In the genomic region with DNA sequence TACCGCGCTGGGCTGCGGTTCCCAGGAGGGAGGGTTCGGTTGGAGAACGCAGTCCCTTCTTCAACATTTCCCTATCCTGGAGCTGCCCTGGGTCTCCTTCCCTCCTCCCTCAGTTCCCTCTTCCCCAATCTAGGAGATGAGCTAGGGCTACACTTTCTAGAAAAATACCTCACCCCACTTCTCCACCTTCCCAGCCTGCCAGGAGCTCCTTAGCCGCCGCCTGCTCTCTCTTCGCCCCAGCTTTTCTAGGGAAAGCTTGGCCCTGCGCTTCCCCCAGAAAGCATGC, we compare ENCODE assay signal across 8 cellular contexts. TPM values are rescaled to one million over a fixed set of nuclear protein-coding genes. Genes with fewer than 3 reads are reported as not detected.
A peak's percentile ranks its signal among the peaks of the same experiment; 100 is the strongest.
DNase-seq lines count a peak whose midpoint lies in the region; ATAC-seq and FAIRE-seq lines count a peak whose summit lies in the region.

No MANE protein-coding gene starts in this region.

- H3K4me1 Mint-ChIP-seq in activated naive CD8-positive, alpha-beta T cell treated with anti-CD3 and anti-CD28 coated beads for 36 hours, result peaks cover 27% of the 10 kb centered on the region

- no peak for FAIRE-seq in small intestine (lab: Jason Lieb, UNC)

- H3K36me3 ChIP-seq in HAP-1 (replicated peaks), result peaks cover 14% of the 10 kb centered on the region
- no peaks in the 10 kb centered on the region for H3K36me3 ChIP-seq in small intestine (ENCODE audit: control insufficient read depth in 2 of 2, insufficient read depth in 2 of 2, low read length in 2 of 2)

- H3K27ac ChIP-seq in small intestine (ENCODE audit: low read depth in 1 of 2, low read length in 1 of 2), result peak overlapping the region; percentile 24 to 88

- DNase-seq in HAP-1 (ENCODE audit: low spot score in 2 of 2), result no peak
- no peak for DNase-seq in activated naive CD8-positive, alpha-beta T cell treated with anti-CD3 and anti-CD28 coated beads for 36 hours
- no peak for DNase-seq in small intestine
- DNase-seq in OCI-M1 (lab: John Stamatoyannopoulos, UW), result no peak
- no peak for DNase-seq in NCI-H1436 treated with DMSO at 0.1 percent for 48 hours (lab: John Stamatoyannopoulos, UW)
- DNase-seq in AG20443 (ENCODE audit: low spot score), result no peak

- peak overlapping the region; percentile 51 for H3K4me3 ChIP-seq in HAP-1
- H3K4me3 ChIP-seq in iPS-11a (ENCODE audit: low read depth, low read length), result peak overlapping the region; percentile 79
- peak overlapping the region in 1 of 2 donors; percentile 18 for H3K4me3 ChIP-seq in small intestine (ENCODE audit: low read depth in 1 of 2, low read length in 2 of 2)

- H3K27me3 Mint-ChIP-seq in activated naive CD8-positive, alpha-beta T cell treated with anti-CD3 and anti-CD28 coated beads for 36 hours, result peaks cover 83% of the 10 kb centered on the region

- H3K27ac Mint-ChIP-seq in activated naive CD8-positive, alpha-beta T cell treated with anti-CD3 and anti-CD28 coated beads for 36 hours, result no peak overlapping the region

- in situ Hi-C loops in HAP-1 (cut with MboI; ENCODE audit: low sequenced_read_pairs), result loop anchor here (5.0 kb wide), 2 partner anchors 857 to 1902 kb away; no protein-coding TSS in a partner anchor

- peak overlapping the region; percentile 73 for H3K4me3 Mint-ChIP-seq in activated naive CD8-positive, alpha-beta T cell treated with anti-CD3 and anti-CD28 coated beads for 36 hours

- ATAC-seq in HG03378 (IDR thresholded peaks at IDR 0.05; ENCODE audit: unreplicated experiment), result no peak

- H3K9me3 ChIP-seq in HAP-1 (no peaks in the 10 kb centered on the region), small intestine (ENCODE audit: control insufficient read depth, low read depth) (no peaks in the 10 kb centered on the region)

- H3K27me3 ChIP-seq in HAP-1 (ENCODE audit: low read depth) (peaks cover 23% of the 10 kb centered on the region), small intestine (ENCODE audit: control insufficient read depth in 2 of 2, insufficient read depth in 2 of 2, low read length in 2 of 2) (peaks cover 0 to 16% of the 10 kb centered on the region in 2 donors)

- H3K4me1 ChIP-seq in HAP-1 (peaks cover 11% of the 10 kb centered on the region), small intestine (ENCODE audit: control insufficient read depth in 2 of 2, insufficient read depth in 1 of 2, low read depth in 1 of 2, low read length in 1 of 2) (no peaks in the 10 kb centered on the region)

- WGBS in small intestine, 3 donors, result 1 to 2% (median 1%) methylated on average over 9 of the region's 9 CpGs

- H3K9me3 Mint-ChIP-seq in activated naive CD8-positive, alpha-beta T cell treated with anti-CD3 and anti-CD28 coated beads for 36 hours, result peaks cover 1% of the 10 kb centered on the region

- no peaks in the 10 kb centered on the region for H3K36me3 Mint-ChIP-seq in activated naive CD8-positive, alpha-beta T cell treated with anti-CD3 and anti-CD28 coated beads for 36 hours

RNA-seq across cellular contexts. Expression of a gene that starts 0.5 kb away (rescaled TPM):
- total RNA-seq in activated naive CD8-positive, alpha-beta T cell treated with anti-CD3 and anti-CD28 coated beads for 36 hours, result under 1 TPM in 1 of 2 experiments, not detected in 1; 0.06 TPM
- 10 to 100 TPM in 1 of 3 donors, 1 to 10 TPM in 1, under 1 TPM in 1; 0.89 to 94.8 (median 4.1) TPM for polyA plus RNA-seq in small intestine
